In the genomic region with DNA sequence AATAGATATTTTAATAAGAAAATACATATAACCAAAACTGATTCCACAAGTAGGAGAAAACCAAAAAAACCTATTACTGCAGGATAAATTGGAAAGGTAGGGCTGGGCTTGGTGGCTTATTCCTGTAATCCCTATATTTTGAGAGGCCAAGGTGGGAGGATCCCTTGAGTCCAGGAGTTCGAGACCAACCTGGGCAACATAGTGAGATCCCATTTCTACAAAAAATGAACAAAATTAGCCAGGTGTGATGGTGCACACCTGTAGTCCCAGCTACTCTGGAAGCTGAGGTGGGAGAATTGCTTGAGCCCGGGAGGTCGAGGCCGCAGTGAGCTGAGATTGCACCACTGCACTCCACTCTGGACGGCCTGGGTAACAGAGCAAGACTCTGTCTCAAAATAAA, we compare ENCODE assay signal across 27 cellular contexts.
"Had no signal": no experiment of that assay in that cellular context is flagged by ENCODE, and none has a peak within 500 bp of the region (broad histone marks: within the 10 kb centered on the region; RNA-seq: fewer than 3 reads in every experiment).

No MANE protein-coding gene starts in this region.

- H3K36me3 ChIP-seq: colonic mucosa, esophagus squamous epithelium, gastrocnemius medialis, heart left ventricle, left lung, lower lobe of right lung had no signal

- H3K36me3 Mint-ChIP-seq: immature natural killer cell had no signal

- H3K27me3 Mint-ChIP-seq: effector memory CD8-positive, alpha-beta T cell had no signal

- H3K27me3 ChIP-seq: colonic mucosa, esophagus squamous epithelium, gastrocnemius medialis, heart left ventricle, hepatocyte, left lung had no signal

- H3K27ac ChIP-seq: colonic mucosa, epithelial cell of prostate, esophagus squamous epithelium, gastrocnemius medialis, heart left ventricle, hepatocyte, left lung, lower lobe of right lung had no signal

- H3K4me2 ChIP-seq: hepatocyte had no signal

- DNase-seq: colonic mucosa; cortex of kidney; effector CD8-positive, alpha-beta T cell; effector memory CD8-positive, alpha-beta T cell; endodermal cell; erythroblast; esophagus squamous epithelium; foreskin fibroblast; foreskin melanocyte; gastrocnemius medialis; hypothalamus; immature natural killer cell; islet precursor cell; left cardiac atrium; left ventricle myocardium superior; mesenchymal stem cell; naive B cell had no signal

- H3K9me3 Mint-ChIP-seq: effector memory CD8-positive, alpha-beta T cell had no signal

- H3K4me1 Mint-ChIP-seq: immature natural killer cell had no signal

- H3K4me3 Mint-ChIP-seq: dendritic cell treated with granulocyte-macrophage colony-stimulating factor and Interleukin-4, amounts not matched to agents 40 ng/mL and 50 ng/mL, for 4 days; effector memory CD8-positive, alpha-beta T cell; endodermal cell; immature natural killer cell; mesothelial cell of epicardium; naive B cell had no signal

- H3K27ac Mint-ChIP-seq: dendritic cell treated with granulocyte-macrophage colony-stimulating factor and Interleukin-4, amounts not matched to agents 40 ng/mL and 50 ng/mL, for 4 days; effector memory CD8-positive, alpha-beta T cell; endodermal cell; immature natural killer cell; naive B cell had no signal

- H3K4me1 ChIP-seq: colonic mucosa, gastrocnemius medialis, heart left ventricle, left lung, lower lobe of right lung had no signal

- FAIRE-seq: endometrium had no signal

- ATAC-seq: effector memory CD8-positive, alpha-beta T cell; esophagus mucosa; gastrocnemius medialis; heart left ventricle; left cardiac atrium; left lung; left ventricle myocardium superior; lower lobe of right lung; mucosa of descending colon had no signal

- H3K79me2 ChIP-seq: hepatocyte had no signal

- H3K9me3 ChIP-seq: colonic mucosa, esophagus squamous epithelium, gastrocnemius medialis, lower lobe of right lung had no signal

- H2AFZ ChIP-seq: hepatocyte had no signal

- H3K4me3 ChIP-seq: colonic mucosa, esophagus squamous epithelium, gastrocnemius medialis, heart left ventricle, hepatocyte, left lung, lower lobe of right lung, mucosa of descending colon had no signal
